Comparison of ENCODE assay signal across 9 cellular contexts in genomic region chr11:9760180-9760550, GRCh38.
A peak's percentile ranks its signal among the peaks of the same experiment; 100 is the strongest.
DNase-seq lines count a peak whose midpoint lies in the region; ATAC-seq and TF ChIP-seq lines count a peak whose summit lies in the region.
"Had no signal": no experiment of that assay in that cellular context is flagged by ENCODE, and none has a peak within 500 bp of the region (broad histone marks: within the 10 kb centered on the region; RNA-seq: fewer than 3 reads in every experiment).

No MANE protein-coding gene starts in this region.

- TF ChIP-seq CTCF in HEK293 (tag by site-specific recombination; IDR thresholded peaks at IDR 0.05): no peak

- H3K4me1 ChIP-seq in HEK293 (ENCODE audit: control insufficient read depth, insufficient read depth, low read length): no peaks in the 10 kb centered on the region

- ATAC-seq in left ventricle myocardium superior (peak; percentile 63), GM21526 (IDR thresholded peaks at IDR 0.05; ENCODE audit: low FRiP score, unreplicated experiment) (no peak), HG03460 (IDR thresholded peaks at IDR 0.05; ENCODE audit: unreplicated experiment) (no peak), GM19035 (IDR thresholded peaks at IDR 0.05; ENCODE audit: unreplicated experiment) (no peak)

- H3K4me1 Mint-ChIP-seq in activated naive CD8-positive, alpha-beta T cell treated with anti-CD3 and anti-CD28 coated beads for 36 hours: peaks cover 52% of the 10 kb centered on the region

- H3K9me3 ChIP-seq in HEK293 (ENCODE audit: control insufficient read depth, insufficient read depth, low read depth, low read length): no peaks in the 10 kb centered on the region

- H3K27ac ChIP-seq in HEK293 (ENCODE audit: extremely low read depth, low read depth, low read length): peak overlapping the region; percentile 16; the same call in 1 of the 2 replicates

- H3K36me3 Mint-ChIP-seq in activated naive CD8-positive, alpha-beta T cell treated with anti-CD3 and anti-CD28 coated beads for 36 hours: peaks cover 14% of the 10 kb centered on the region

- no peaks in the 10 kb centered on the region for H3K36me3 ChIP-seq in HEK293 (ENCODE audit: control insufficient read depth in 2 of 2, insufficient read depth in 1 of 2, low read length in 2 of 2)

- intact Hi-C loops in left ventricle myocardium superior (cut with micrococcal nuclease): no loop called here

- H3K9me3 Mint-ChIP-seq in activated naive CD8-positive, alpha-beta T cell treated with anti-CD3 and anti-CD28 coated beads for 36 hours: no peaks in the 10 kb centered on the region

- peak overlapping the region; percentile 85 for H3K4me3 Mint-ChIP-seq in activated naive CD8-positive, alpha-beta T cell treated with anti-CD3 and anti-CD28 coated beads for 36 hours

- peak overlapping the region; percentile 98 for H3K27ac Mint-ChIP-seq in activated naive CD8-positive, alpha-beta T cell treated with anti-CD3 and anti-CD28 coated beads for 36 hours

- POLR2A ChIA-PET in HEK293 (lab: Yijun Ruan, JAX): interaction anchor here (0.6 to 3.7 kb wide), 4 partner anchors 15 to 545 kb away, joined by 3 to 41 read pairs (median 6); partner anchors contain the start of gene ADM

- CTCF ChIA-PET in HEK293 (lab: Yijun Ruan, JAX): interaction anchor here (0.9 to 1.5 kb wide), 9 partner anchors 28 to 976 kb away, joined by 3 to 5 read pairs (median 3); partner anchors contain the start of gene ADM

- H3K4me3 ChIP-seq in HEK293 (ENCODE audit: low read depth, low read length): no peak overlapping the region
- H3K4me3 ChIP-seq: K562 had no signal

- DNase-seq in activated naive CD8-positive, alpha-beta T cell treated with anti-CD3 and anti-CD28 coated beads for 36 hours: peak; percentile 5
- peak; percentile 96 for DNase-seq in left ventricle myocardium superior
- DNase-seq in smooth muscle cell of the brain vasculature (ENCODE audit: low read depth, low spot score): peak; percentile 85
- no peak for DNase-seq in NCI-H128 (lab: John Stamatoyannopoulos, UW; ENCODE audit: unreplicated experiment)

- no peaks in the 10 kb centered on the region for H3K27me3 Mint-ChIP-seq in activated naive CD8-positive, alpha-beta T cell treated with anti-CD3 and anti-CD28 coated beads for 36 hours

TF ChIP-seq in HEK293, 187 proteins besides CTCF, POLR2A, EP300 and RAD21:
- TF ChIP-seq ZNF768 (tag by site-specific recombination; IDR thresholded peaks at IDR 0.05): no peak
- 0 out of 2 replicates have a peak, but pooled peaks have one; percentile 16 for TF ChIP-seq ZNF660 (tag by site-specific recombination; IDR thresholded peaks at IDR 0.05)
- no peak for TF ChIP-seq SCRT1 (tag by site-specific recombination; IDR thresholded peaks at IDR 0.05; ENCODE audit: borderline replicate concordance)
TF ChIP-seq in HEK293: peak in this region for 1.
